Comparison of ENCODE assay signal across 8 cellular contexts in genomic region chr3:24495334-24495994, GRCh38. TPM values are rescaled to one million over a fixed set of nuclear protein-coding genes. Genes with fewer than 3 reads are reported as not detected.
A peak's percentile ranks its signal among the peaks of the same experiment; 100 is the strongest.
DNase-seq lines count a peak whose midpoint lies in the region; ATAC-seq and TF ChIP-seq lines count a peak whose summit lies in the region.

No MANE protein-coding gene starts in this region.

- peak overlapping the region; percentile 68 for H2BK15ac ChIP-seq in mesenchymal stem cell (ENCODE audit: low read depth, poor library complexity, severe bottlenecking)

- H2AK5ac ChIP-seq in mesenchymal stem cell (ENCODE audit: low read length, severe bottlenecking) = no peak overlapping the region

- H2BK12ac ChIP-seq in mesenchymal stem cell (ENCODE audit: low read length in 2 of 2) = peak overlapping the region; percentile 87 to 96

- H3K27me3 ChIP-seq in endocrine pancreas (ENCODE audit: control insufficient read depth, insufficient read depth, low read length) (no peaks in the 10 kb centered on the region), mesenchymal stem cell (ENCODE audit: control insufficient read depth in 1 of 2, insufficient read depth in 1 of 2, low read length in 2 of 2) (no peaks in the 10 kb centered on the region)

- H2BK5ac ChIP-seq in mesenchymal stem cell (ENCODE audit: low read depth, low read length, poor library complexity, severe bottlenecking) = peak overlapping the region; percentile 10

- peak overlapping the region; percentile 69 to 93 for H3K4ac ChIP-seq in mesenchymal stem cell (ENCODE audit: low read depth in 1 of 2, low read length in 2 of 2)

- peak; percentile 12 for DNase-seq in ELR (ENCODE audit: low read depth)
- DNase-seq in LoVo (ENCODE audit: low spot score) = peak; percentile 64
- peak; percentile 62 for DNase-seq in mesenchymal stem cell
- no peak for DNase-seq in type B pancreatic cell (ENCODE audit: extremely low spot score, unreplicated experiment)
- no peak for DNase-seq in dedifferentiated amniotic fluid mesenchymal stem cell (ENCODE audit: extremely low spot score)
- DNase-seq in NCI-H146 (lab: John Stamatoyannopoulos, UW) = no peak

- no peaks in the 10 kb centered on the region for H3K9me3 Mint-ChIP-seq in type B pancreatic cell

- H3K9ac ChIP-seq in endocrine pancreas (ENCODE audit: control insufficient read depth, insufficient read depth, low read length) = peak overlapping the region; percentile 65
- H3K9ac ChIP-seq in mesenchymal stem cell (ENCODE audit: low read length) = peak overlapping the region; percentile 90

- peak overlapping the region; percentile 15 for H3K4me3 ChIP-seq in endocrine pancreas (ENCODE audit: control insufficient read depth, insufficient read depth, low read length)
- H3K4me3 ChIP-seq in mesenchymal stem cell (ENCODE audit: insufficient read depth in 1 of 2, low read depth in 1 of 2, low read length in 2 of 2) = peak overlapping the region; percentile 86 to 91

- peak overlapping the region; percentile 97 for H3K4me3 Mint-ChIP-seq in type B pancreatic cell

- H3K36me3 Mint-ChIP-seq in type B pancreatic cell = no peaks in the 10 kb centered on the region

- WGBS in mesenchymal stem cell = 2% methylated on average over 57 of the region's 61 CpGs

- H4K8ac ChIP-seq in mesenchymal stem cell (ENCODE audit: low read length) = peak overlapping the region; percentile 98

- H3K18ac ChIP-seq in mesenchymal stem cell (ENCODE audit: low read depth in 1 of 2, low read length in 2 of 2) = peak overlapping the region; percentile 84 to 89

- peak overlapping the region; percentile 88 for H4K91ac ChIP-seq in mesenchymal stem cell (ENCODE audit: low read length)

- TF ChIP-seq CTCF in type B pancreatic cell (conservative IDR thresholded peaks at IDR 0.05) = peak; percentile 53

- H3K23ac ChIP-seq in mesenchymal stem cell (ENCODE audit: low read length in 2 of 2) = peak overlapping the region in 1 of 2 experiments; percentile 48

- peak overlapping the region; percentile 92 for H2AFZ ChIP-seq in mesenchymal stem cell (ENCODE audit: low read depth, low read length)

- peaks cover 5% of the 10 kb centered on the region for H3K4me1 ChIP-seq in endocrine pancreas (ENCODE audit: control insufficient read depth, insufficient read depth, low read length)
- H3K4me1 ChIP-seq in mesenchymal stem cell (ENCODE audit: control insufficient read depth, insufficient read depth, low read depth, low read length) = peaks cover 11% of the 10 kb centered on the region

- H3K27me3 Mint-ChIP-seq in type B pancreatic cell = peaks cover 49% of the 10 kb centered on the region

- H2BK120ac ChIP-seq in mesenchymal stem cell (ENCODE audit: low read depth, low read length) = peak overlapping the region; percentile 58

- H3K4me2 ChIP-seq in mesenchymal stem cell (ENCODE audit: low read length, poor library complexity, severe bottlenecking) = peak overlapping the region; percentile 97

- H3K79me1 ChIP-seq in mesenchymal stem cell (replicated peaks; ENCODE audit: low read length, poor library complexity, severe bottlenecking) = peaks cover 5% of the 10 kb centered on the region

- H3K36me3 ChIP-seq in endocrine pancreas (ENCODE audit: control insufficient read depth, insufficient read depth, low read length) (no peaks in the 10 kb centered on the region), mesenchymal stem cell (ENCODE audit: control insufficient read depth in 1 of 2, insufficient read depth in 2 of 2, low read depth in 1 of 2, low read length in 2 of 2) (no peaks in the 10 kb centered on the region)

- H3K14ac ChIP-seq in mesenchymal stem cell (ENCODE audit: low read length in 2 of 2) = peak overlapping the region in 1 of 2 experiments; percentile 44

- H3K27ac ChIP-seq in mesenchymal stem cell (ENCODE audit: low read length, poor library complexity, severe bottlenecking) = no peak overlapping the region

- no peak for ATAC-seq in HG02970 (IDR thresholded peaks at IDR 0.05; ENCODE audit: low FRiP score, unreplicated experiment)

- H3K27ac Mint-ChIP-seq in type B pancreatic cell = peak overlapping the region; percentile 95

- no peaks in the 10 kb centered on the region for H3K9me3 ChIP-seq in endocrine pancreas (ENCODE audit: control insufficient read depth, low read length)
- H3K9me3 ChIP-seq in mesenchymal stem cell (ENCODE audit: control insufficient read depth, low read length) = no peaks in the 10 kb centered on the region

- peaks cover 8% of the 10 kb centered on the region for H3K4me1 Mint-ChIP-seq in type B pancreatic cell (ENCODE audit: unreplicated experiment)

RNA-seq across cellular contexts. Expression of gene THRB, which starts 0.8 kb away (rescaled TPM):
- polyA plus RNA-seq in mesenchymal stem cell (2013, experiment 1 of 2) = 5.1 TPM
- 4.9 TPM for polyA plus RNA-seq in mesenchymal stem cell (2013, experiment 2 of 2)
- 15.6 and 27.3 TPM in 2 replicates for total RNA-seq in type B pancreatic cell (ENCODE audit: low replicate concordance)

Comparison
In these comparisons a context has a peak if more than half of its experiments do, and no peak if none do; other contexts are left out.
1. DNase-seq: peak in ELR (single experiment), LoVo (single experiment) and mesenchymal stem cell (single experiment); none in type B pancreatic cell (single experiment), dedifferentiated amniotic fluid mesenchymal stem cell (single experiment) and NCI-H146 (single experiment).